Comparison of ENCODE assay signal across 20 cellular contexts in genomic region chr4:8386731-8387130, GRCh38. TPM values are rescaled to one million over a fixed set of nuclear protein-coding genes. Genes with fewer than 3 reads are reported as not detected.
DNase-seq lines count a peak whose midpoint lies in the region; ATAC-seq, FAIRE-seq and TF ChIP-seq lines count a peak whose summit lies in the region.
"Had no signal": no experiment of that assay in that cellular context is flagged by ENCODE, and none has a peak within 500 bp of the region (broad histone marks: within the 10 kb centered on the region; RNA-seq: fewer than 3 reads in every experiment).

No MANE protein-coding gene starts in this region.

- peaks cover 8% of the 10 kb centered on the region for H3K36me3 Mint-ChIP-seq in activated naive CD8-positive, alpha-beta T cell treated with anti-CD3 and anti-CD28 coated beads, Interleukin-2, amount 50 U/mL, for 24 hours (ENCODE audit: low read depth)

- H3K36me3 ChIP-seq in left ventricle myocardium inferior (peaks cover 59% of the 10 kb centered on the region), kidney (ENCODE audit: control insufficient read depth in 1 of 2, insufficient read depth in 2 of 2, low read length in 2 of 2) (peaks cover 12 to 13% of the 10 kb centered on the region in 2 donors), psoas muscle (ENCODE audit: insufficient read depth in 1 of 2, low read depth in 1 of 2) (peaks cover 0 to 41% of the 10 kb centered on the region in 2 donors)
- peaks cover 0 to 16% (median 0%) of the 10 kb centered on the region in 11 experiments; a peak in 6 of 22 replicates for H3K36me3 ChIP-seq in BLaER1 treated with 17β-estradiol and CSF1 and Interleukin-3, amounts not matched to agents 10 nM and 100 nM

- no peaks in the 10 kb centered on the region for H3K4me1 Mint-ChIP-seq in activated naive CD8-positive, alpha-beta T cell treated with anti-CD3 and anti-CD28 coated beads, Interleukin-2, amount 50 U/mL, for 24 hours
- H3K4me1 Mint-ChIP-seq: CD14-positive monocyte; CD8-positive, alpha-beta memory T cell had no signal

- H3K27ac ChIP-seq in left ventricle myocardium inferior (replicated peaks) (no peak overlapping the region), kidney (ENCODE audit: low read depth in 2 of 2, low read length in 2 of 2) (no peak overlapping the region), psoas muscle (no peak overlapping the region)
- peak overlapping the region in 10 of 11 experiments; percentile 2 to 92 (median 81); a peak in 19 of 22 replicates for H3K27ac ChIP-seq in BLaER1 treated with 17β-estradiol and CSF1 and Interleukin-3, amounts not matched to agents 10 nM and 100 nM

- no peaks in the 10 kb centered on the region for H3K9me3 Mint-ChIP-seq in activated naive CD8-positive, alpha-beta T cell treated with anti-CD3 and anti-CD28 coated beads, Interleukin-2, amount 50 U/mL, for 24 hours
- H3K9me3 Mint-ChIP-seq: CD4-positive, alpha-beta T cell; GM23338; H9 had no signal

- DNase-seq in left ventricle myocardium superior: peak; percentile 24
- DNase-seq in left ventricle myocardium inferior: no peak
- peak; percentile 52 for DNase-seq in kidney
- peak; percentile 10 to 35 for DNase-seq in psoas muscle
- DNase-seq in NCI-H1092 treated with DMSO at 0.1 percent for 48 hours (lab: John Stamatoyannopoulos, UW): no peak
- no peak for DNase-seq in activated naive CD8-positive, alpha-beta T cell treated with anti-CD3 and anti-CD28 coated beads, Interleukin-2, amount 50 U/mL, for 24 hours
- DNase-seq: CD4-positive, alpha-beta T cell; CD8-positive, alpha-beta memory T cell; DMS 273 treated with DMSO at 0.1 percent for 48 hours; DMS79; EL; GDM1; H9 had no signal

- TF ChIP-seq CTCF in left ventricle myocardium inferior (IDR thresholded peaks at IDR 0.05; ENCODE audit: borderline replicate concordance) (no peak), kidney (IDR thresholded peaks at IDR 0.05; ENCODE audit: borderline replicate concordance, extremely low read depth, insufficient read depth) (no peak), psoas muscle (IDR thresholded peaks at IDR 0.05) (no peak)

- no peak for ATAC-seq in left ventricle myocardium superior
- ATAC-seq in psoas muscle: no peak
- ATAC-seq in activated naive CD8-positive, alpha-beta T cell treated with anti-CD3 and anti-CD28 coated beads, Interleukin-2, amount 50 U/mL, for 24 hours: no peak
- ATAC-seq: GM12878, GM23338, HCT116 had no signal

- H3K27me3 Mint-ChIP-seq in activated naive CD8-positive, alpha-beta T cell treated with anti-CD3 and anti-CD28 coated beads, Interleukin-2, amount 50 U/mL, for 24 hours: no peaks in the 10 kb centered on the region
- H3K27me3 Mint-ChIP-seq: CD4-positive, alpha-beta T cell; CD8-positive, alpha-beta memory T cell had no signal

- H3K4me2 ChIP-seq in BLaER1 treated with 17β-estradiol and CSF1 and Interleukin-3, amounts not matched to agents 10 nM and 100 nM: peak overlapping the region; percentile 68 to 99 (median 93)
- H3K4me2 ChIP-seq: GM23338 had no signal

- intact Hi-C loops in left ventricle myocardium superior (cut with micrococcal nuclease) (no loop called here), left ventricle myocardium inferior (cut with micrococcal nuclease) (no loop called here), kidney (cut with DNase I) (no loop called here), psoas muscle (cut with DNase I) (loop anchor here in 1 of 2 donors (5.0 kb wide), 1 partner anchor 44 kb away; no protein-coding TSS in a partner anchor)

- no peak overlapping the region for H3K4me3 Mint-ChIP-seq in activated naive CD8-positive, alpha-beta T cell treated with anti-CD3 and anti-CD28 coated beads, Interleukin-2, amount 50 U/mL, for 24 hours
- H3K4me3 Mint-ChIP-seq: CD14-positive monocyte; CD4-positive, alpha-beta T cell; CD8-positive, alpha-beta memory T cell; GM23338; H9 had no signal

- H4K20me1 ChIP-seq in BLaER1 treated with 17β-estradiol and CSF1 and Interleukin-3, amounts not matched to agents 10 nM and 100 nM: no peaks in the 10 kb centered on the region; a peak in 1 of 22 replicates

- no peaks in the 10 kb centered on the region for H3K9me3 ChIP-seq in left ventricle myocardium inferior (replicated peaks)
- no peaks in the 10 kb centered on the region for H3K9me3 ChIP-seq in BLaER1 treated with 17β-estradiol and CSF1 and Interleukin-3, amounts not matched to agents 10 nM and 100 nM (replicated peaks in 1 of 11)
- no peaks in the 10 kb centered on the region for H3K9me3 ChIP-seq in kidney (ENCODE audit: control insufficient read depth in 1 of 2, low read length in 2 of 2)
- H3K9me3 ChIP-seq in psoas muscle: no peaks in the 10 kb centered on the region

- no peak overlapping the region for H3K27ac Mint-ChIP-seq in activated naive CD8-positive, alpha-beta T cell treated with anti-CD3 and anti-CD28 coated beads, Interleukin-2, amount 50 U/mL, for 24 hours
- H3K27ac Mint-ChIP-seq: CD4-positive, alpha-beta T cell; GM23338; H9 had no signal

- FAIRE-seq in kidney (lab: Jason Lieb, UNC): no peak
- FAIRE-seq: D721Med, GM12878, GM19239 had no signal

- H3K4me3 ChIP-seq in left ventricle myocardium inferior: no peak overlapping the region
- H3K4me3 ChIP-seq in BLaER1 treated with 17β-estradiol and CSF1 and Interleukin-3, amounts not matched to agents 10 nM and 100 nM: peak overlapping the region; percentile 17 to 53 (median 33); a peak in 19 of 20 replicates
- no peak overlapping the region for H3K4me3 ChIP-seq in kidney (ENCODE audit: low read length in 2 of 2)
- H3K4me3 ChIP-seq in psoas muscle: no peak overlapping the region
- H3K4me3 ChIP-seq: GM12878, GM23338 had no signal

- H3K27me3 ChIP-seq in left ventricle myocardium inferior (ENCODE audit: low read depth) (no peaks in the 10 kb centered on the region), psoas muscle (ENCODE audit: insufficient read depth in 3 of 3, low read length in 2 of 3) (no peaks in the 10 kb centered on the region)
- peaks cover 0 to 18% (median 0%) of the 10 kb centered on the region in 11 experiments; a peak in 4 of 22 replicates for H3K27me3 ChIP-seq in BLaER1 treated with 17β-estradiol and CSF1 and Interleukin-3, amounts not matched to agents 10 nM and 100 nM

- peaks cover 53% of the 10 kb centered on the region for H3K4me1 ChIP-seq in left ventricle myocardium inferior
- peaks cover 76 to 100% (median 99%) of the 10 kb centered on the region in 10 experiments for H3K4me1 ChIP-seq in BLaER1 treated with 17β-estradiol and CSF1 and Interleukin-3, amounts not matched to agents 10 nM and 100 nM
- peaks cover 0 to 2% of the 10 kb centered on the region in 2 donors for H3K4me1 ChIP-seq in kidney (ENCODE audit: control insufficient read depth in 1 of 2, insufficient read depth in 1 of 2, low read depth in 1 of 2, low read length in 2 of 2)
- H3K4me1 ChIP-seq in psoas muscle: peaks cover 15% of the 10 kb centered on the region

- WGBS in psoas muscle, 3 donors: 94 to 96% (median 96%) methylated on average over 24 of the region's 24 CpGs

- H3K9ac ChIP-seq in BLaER1 treated with 17β-estradiol and CSF1 and Interleukin-3, amounts not matched to agents 10 nM and 100 nM: peak overlapping the region in 10 of 11 experiments; percentile 24 to 83 (median 68); a peak in 17 of 22 replicates
- no peak overlapping the region for H3K9ac ChIP-seq in kidney (ENCODE audit: low read length in 2 of 2)

RNA-seq across cellular contexts. Expression of gene ACOX3, which starts 53.8 kb away (rescaled TPM):
- total RNA-seq in left ventricle myocardium superior: 25.8 TPM
- total RNA-seq in left ventricle myocardium inferior: 22.0 TPM
- 21.7 TPM for total RNA-seq in kidney
- 10.1 TPM for polyA plus RNA-seq in kidney (ENCODE audit: insufficient read depth, low read depth, low replicate concordance)
- 10 to 100 TPM; 10.3 to 18.8 (median 12.6) TPM for total RNA-seq in psoas muscle
- polyA plus RNA-seq in psoas muscle: 10 to 100 TPM in 1 of 3 donors, 1 to 10 TPM in 2; 5.6 to 10.8 (median 8.1) TPM

RNA-seq across cellular contexts. Expression of gene TRMT44, which starts 53.8 kb away (rescaled TPM):
- total RNA-seq in left ventricle myocardium superior: 8.4 TPM
- total RNA-seq in left ventricle myocardium inferior: 9.2 TPM
- total RNA-seq in kidney: 20.1 TPM
- polyA plus RNA-seq in kidney (ENCODE audit: insufficient read depth, low read depth, low replicate concordance): 5.1 TPM
- 1 to 10 TPM; 5.4 to 9.1 (median 6.8) TPM for total RNA-seq in psoas muscle
- 1 to 10 TPM; 3.4 to 5.0 (median 3.6) TPM for polyA plus RNA-seq in psoas muscle

Comparison
In these comparisons a context has a peak if more than half of its experiments do, and no peak if none do; other contexts are left out.
1. DNase-seq: peak in left ventricle myocardium superior (single experiment), kidney (single experiment) and psoas muscle (2 of 2); none in left ventricle myocardium inferior (single experiment), NCI-H1092 treated with DMSO at 0.1 percent for 48 hours (single experiment) and activated naive CD8-positive, alpha-beta T cell treated with anti-CD3 and anti-CD28 coated beads, Interleukin-2, amount 50 U/mL, for 24 hours (single experiment).
2. H3K27ac ChIP-seq: peak in BLaER1 treated with 17β-estradiol and CSF1 and Interleukin-3, amounts not matched to agents 10 nM and 100 nM (10 of 11); none in left ventricle myocardium inferior (single experiment), kidney (0 of 2) and psoas muscle (single experiment).
3. H3K4me3 ChIP-seq: peak in BLaER1 treated with 17β-estradiol and CSF1 and Interleukin-3, amounts not matched to agents 10 nM and 100 nM (10 of 10); none in left ventricle myocardium inferior (single experiment), kidney (0 of 2) and psoas muscle (single experiment).
4. H3K9ac ChIP-seq: peak in BLaER1 treated with 17β-estradiol and CSF1 and Interleukin-3, amounts not matched to agents 10 nM and 100 nM (10 of 11); none in kidney (0 of 2).